In the genomic region with DNA sequence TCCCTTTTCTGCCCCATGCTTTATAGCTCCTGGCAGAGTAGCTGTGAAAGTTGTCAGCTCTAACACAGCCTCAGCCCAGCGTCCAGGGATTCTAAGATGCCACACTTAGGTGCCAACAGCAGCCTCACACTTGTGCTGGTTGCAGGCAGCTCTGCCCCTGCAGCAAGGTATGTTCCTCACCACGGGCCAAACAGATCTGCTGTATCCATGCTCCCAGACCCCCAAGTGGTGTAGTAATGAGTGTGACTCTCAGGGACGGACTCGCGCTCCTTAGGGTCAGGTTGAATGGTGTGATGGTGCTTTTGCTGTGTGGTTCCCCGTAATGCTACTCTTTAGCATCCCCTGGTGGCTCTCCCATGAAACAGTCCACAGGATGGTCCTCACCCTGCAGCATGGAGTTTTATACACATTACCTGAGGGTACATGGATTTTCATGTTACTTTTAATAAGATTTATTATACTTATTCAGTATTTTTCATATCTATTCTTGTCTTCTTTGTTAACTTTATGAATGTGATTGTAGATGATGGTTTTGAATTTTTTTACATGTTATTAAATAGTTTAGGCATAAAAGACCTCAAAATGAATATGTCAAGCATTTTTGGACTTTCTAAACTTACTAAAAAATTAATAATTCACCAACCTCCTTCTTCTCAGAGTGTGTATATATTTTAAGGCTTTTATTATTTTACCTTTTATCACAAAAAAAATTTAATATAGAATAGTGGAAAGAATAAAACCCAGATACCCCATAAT, we compare ENCODE assay signal across 8 cellular contexts.
DNase-seq lines count a peak whose midpoint lies in the region; ATAC-seq and TF ChIP-seq lines count a peak whose summit lies in the region.

No MANE protein-coding gene starts in this region.

- H3K9me3 Mint-ChIP-seq in activated CD8-positive, alpha-beta T cell treated with anti-CD3 and anti-CD28 coated beads for 36 hours: no peaks in the 10 kb centered on the region
- peaks cover 3% of the 10 kb centered on the region for H3K9me3 Mint-ChIP-seq in nephron

- H3K27me3 Mint-ChIP-seq in activated CD8-positive, alpha-beta T cell treated with anti-CD3 and anti-CD28 coated beads for 36 hours: peaks cover 8% of the 10 kb centered on the region
- peaks cover 9% of the 10 kb centered on the region for H3K27me3 Mint-ChIP-seq in nephron (ENCODE audit: low read depth)

- H3K27ac Mint-ChIP-seq in activated CD8-positive, alpha-beta T cell treated with anti-CD3 and anti-CD28 coated beads for 36 hours: no peak overlapping the region
- H3K27ac Mint-ChIP-seq in nephron: no peak overlapping the region

- POLR2A ChIA-PET in activated CD8-positive, alpha-beta T cell treated with anti-CD3 and anti-CD28 coated beads for 36 hours (lab: Charles Lee): no interaction called here

- no peak overlapping the region for H3K4me3 Mint-ChIP-seq in activated CD8-positive, alpha-beta T cell treated with anti-CD3 and anti-CD28 coated beads for 36 hours
- no peak overlapping the region for H3K4me3 Mint-ChIP-seq in nephron

- intact Hi-C loops in activated CD8-positive, alpha-beta T cell treated with anti-CD3 and anti-CD28 coated beads for 36 hours (cut with micrococcal nuclease): loop anchor here (10.0 kb wide), 1 partner anchor 548 kb away; no protein-coding TSS in a partner anchor

- peak; percentile 52 to 53 for DNase-seq in AML-193 (lab: John Stamatoyannopoulos, UW)
- DNase-seq in NCI-H345 (lab: John Stamatoyannopoulos, UW): peak; percentile 43
- DNase-seq in activated CD8-positive, alpha-beta T cell treated with anti-CD3 and anti-CD28 coated beads for 36 hours: peak; percentile 41
- peak; percentile 4 for DNase-seq in fibroblast of gingiva (ENCODE audit: low read depth)
- no peak for DNase-seq in mesenteric fat pad (ENCODE audit: low spot score)

- CTCF ChIA-PET in activated CD8-positive, alpha-beta T cell treated with anti-CD3 and anti-CD28 coated beads for 36 hours (lab: Charles Lee): interaction anchor here (0.7 to 2.1 kb wide), 6 partner anchors 9 to 34 kb away, joined by 3 to 16 read pairs (median 4); no protein-coding TSS in a partner anchor

- no peaks in the 10 kb centered on the region for H3K4me1 Mint-ChIP-seq in activated CD8-positive, alpha-beta T cell treated with anti-CD3 and anti-CD28 coated beads for 36 hours (ENCODE audit: low read depth)
- peaks cover 3% of the 10 kb centered on the region for H3K4me1 Mint-ChIP-seq in nephron

- TF ChIP-seq CTCF in activated CD8-positive, alpha-beta T cell treated with anti-CD3 and anti-CD28 coated beads for 36 hours (IDR thresholded peaks at IDR 0.05): peak; percentile 83
- TF ChIP-seq CTCF in nephron (IDR thresholded peaks at IDR 0.05; ENCODE audit: unreplicated experiment in 3 of 3): peak; percentile 90 to 97 (median 91)

- ATAC-seq in GM18498 (IDR thresholded peaks at IDR 0.05; ENCODE audit: unreplicated experiment) (peak; percentile 97), HG02973 (IDR thresholded peaks at IDR 0.05; ENCODE audit: unreplicated experiment) (peak; percentile 84)
- peak; percentile 83 for ATAC-seq in activated CD8-positive, alpha-beta T cell treated with anti-CD3 and anti-CD28 coated beads for 36 hours

- no peaks in the 10 kb centered on the region for H3K36me3 Mint-ChIP-seq in activated CD8-positive, alpha-beta T cell treated with anti-CD3 and anti-CD28 coated beads for 36 hours (ENCODE audit: low read depth)
- H3K36me3 Mint-ChIP-seq in nephron (ENCODE audit: low read depth): no peaks in the 10 kb centered on the region
